Comparison of ENCODE assay signal across 28 cellular contexts in the genomic region with DNA sequence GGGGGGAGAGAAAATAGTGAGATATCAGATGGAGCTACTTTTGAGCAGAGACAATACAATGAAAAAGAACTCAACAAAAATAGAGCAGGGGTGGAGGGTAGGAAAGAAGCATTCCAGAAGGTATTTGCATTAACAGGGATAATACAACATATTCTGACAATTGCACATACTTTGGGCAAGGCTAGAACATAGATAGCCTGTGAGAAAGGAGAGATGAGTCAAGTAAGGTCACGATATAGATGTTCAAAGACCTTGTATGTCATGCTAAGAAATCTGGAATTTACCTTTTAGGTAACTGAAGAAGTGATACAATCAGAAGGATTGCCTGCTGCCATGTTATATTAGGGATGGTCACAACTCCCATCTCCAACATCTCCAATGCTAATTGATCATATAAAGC.
"Had no signal": no experiment of that assay in that cellular context is flagged by ENCODE, and none has a peak within 500 bp of the region (broad histone marks: within the 10 kb centered on the region; RNA-seq: fewer than 3 reads in every experiment).

No MANE protein-coding gene starts in this region.

- H3K27me3 ChIP-seq: left lung, neutrophil, ovary, right lobe of liver, tibial nerve had no signal

- H3K4me3 Mint-ChIP-seq: activated naive CD8-positive, alpha-beta T cell; activated T-cell treated with anti-CD3 and anti-CD28 coated beads, Interleukin-2, amount 50 U/mL, for 72 hours; brain; effector memory CD8-positive, alpha-beta T cell; immature natural killer cell; natural killer cell treated with Interleukin-12 subunit alpha and Interleukin-12 subunit beta and Interleukin-15 and Interleukin-18, amount 100 ng/mL, for 72 hours; stimulated activated effector memory CD8-positive, alpha-beta T cell treated with anti-CD3 and anti-CD28 coated beads, Interleukin-12 subunit alpha, Interleukin-12 subunit beta, amount 100 ng/mL, for 72 hours had no signal

- H3K9me3 ChIP-seq: left lung, lower lobe of right lung, mucosa of descending colon, neutrophil, ovary, right lobe of liver had no signal

- H3K36me3 ChIP-seq: left lung, lower lobe of right lung, neutrophil, ovary, right lobe of liver, tibial nerve had no signal

- H3K27ac Mint-ChIP-seq: activated T-cell treated with anti-CD3 and anti-CD28 coated beads, Interleukin-2, amount 50 U/mL, for 72 hours; natural killer cell treated with Interleukin-12 subunit alpha and Interleukin-12 subunit beta and Interleukin-15 and Interleukin-18, amount 100 ng/mL, for 72 hours; progenitor cell of endocrine pancreas; stimulated activated effector memory CD8-positive, alpha-beta T cell treated with anti-CD3 and anti-CD28 coated beads, Interleukin-12 subunit alpha, Interleukin-12 subunit beta, amount 100 ng/mL, for 72 hours had no signal

- H3K9me3 Mint-ChIP-seq: activated T-cell treated with anti-CD3 and anti-CD28 coated beads, Interleukin-2, amount 50 U/mL, for 72 hours; effector memory CD8-positive, alpha-beta T cell; immature natural killer cell; natural killer cell treated with Interleukin-12 subunit alpha and Interleukin-12 subunit beta and Interleukin-15 and Interleukin-18, amount 100 ng/mL, for 72 hours; stimulated activated effector memory CD8-positive, alpha-beta T cell treated with anti-CD3 and anti-CD28 coated beads, Interleukin-12 subunit alpha, Interleukin-12 subunit beta, amount 100 ng/mL, for 72 hours had no signal

- H3K36me3 Mint-ChIP-seq: immature natural killer cell; natural killer cell treated with Interleukin-12 subunit alpha and Interleukin-12 subunit beta and Interleukin-15 and Interleukin-18, amount 100 ng/mL, for 72 hours; stimulated activated effector memory CD8-positive, alpha-beta T cell treated with anti-CD3 and anti-CD28 coated beads, Interleukin-12 subunit alpha, Interleukin-12 subunit beta, amount 100 ng/mL, for 72 hours had no signal

- H3K27ac ChIP-seq: left lung, lower lobe of right lung, neutrophil, ovary, right lobe of liver, skin epidermis, tibial nerve had no signal

- DNase-seq: activated CD4-positive, alpha-beta T cell treated with anti-CD3 and anti-CD28 coated beads for 4 hours; activated CD4-positive, alpha-beta T cell treated with anti-CD3 and anti-CD28 coated beads, Interleukin-2, amount 50 U/mL, for 4 hours; activated naive CD4-positive, alpha-beta T cell; activated T-cell treated with anti-CD3 and anti-CD28 coated beads for 4 hours; activated T-cell treated with anti-CD3 and anti-CD28 coated beads, Interleukin-2, amount 50 U/mL, for 72 hours; aorta; caudate nucleus; cortex of kidney; effector memory CD8-positive, alpha-beta T cell; head of caudate nucleus; hypothalamus; immature natural killer cell; kidney glomerular epithelial cell; left lung; lower lobe of right lung; mucosa of descending colon; ovary; right lobe of liver; stimulated activated CD4-positive, alpha-beta T cell treated with anti-CD3 and anti-CD28 coated beads, Interleukin-12 subunit alpha, Interleukin-12 subunit beta, amount 100 ng/mL, for 4 hours; stimulated activated CD4-positive, alpha-beta T cell treated with anti-CD3 and anti-CD28 coated beads, Interleukin-4, amount 100 ng/mL, for 1 hour had no signal

- H3K27me3 Mint-ChIP-seq: activated naive CD8-positive, alpha-beta T cell; brain; effector memory CD8-positive, alpha-beta T cell; natural killer cell treated with Interleukin-12 subunit alpha and Interleukin-12 subunit beta and Interleukin-15 and Interleukin-18, amount 100 ng/mL, for 72 hours; progenitor cell of endocrine pancreas had no signal

- H3K4me3 ChIP-seq: left lung, lower lobe of right lung, mucosa of descending colon, ovary, right lobe of liver, skin epidermis, tibial nerve had no signal

- ATAC-seq: activated T-cell treated with anti-CD3 and anti-CD28 coated beads, Interleukin-2, amount 50 U/mL, for 72 hours; effector memory CD8-positive, alpha-beta T cell; left lung; lower lobe of right lung; mucosa of descending colon; natural killer cell treated with Interleukin-12 subunit alpha and Interleukin-12 subunit beta and Interleukin-15 and Interleukin-18, amount 100 ng/mL, for 72 hours; right lobe of liver; stimulated activated effector memory CD8-positive, alpha-beta T cell treated with anti-CD3 and anti-CD28 coated beads, Interleukin-12 subunit alpha, Interleukin-12 subunit beta, amount 100 ng/mL, for 72 hours had no signal

- H3K4me1 ChIP-seq: lower lobe of right lung, right lobe of liver had no signal
